8 cellular contexts compared by ENCODE assay signal in genomic region chr7:105677803-105678583, GRCh38.
DNase-seq lines count a peak whose midpoint lies in the region; ATAC-seq lines count a peak whose summit lies in the region.

No MANE protein-coding gene starts in this region.

- peaks cover 7% of the 10 kb centered on the region for H3K36me3 Mint-ChIP-seq in stimulated activated memory B cell treated with anti-CD40 and anti-IgM and Interleukin-4, amounts not matched to agents 10 μg/mL and 1 μg/mL and 100 μg/mL, for 72 hours

- ATAC-seq in HG03558 (IDR thresholded peaks at IDR 0.05; ENCODE audit: extremely low read depth, unreplicated experiment): peak; percentile 59
- peak; percentile 32 for ATAC-seq in esophagus mucosa
- ATAC-seq in stimulated activated memory B cell treated with anti-CD40 and anti-IgM and Interleukin-4, amounts not matched to agents 10 μg/mL and 1 μg/mL and 100 μg/mL, for 72 hours: peak; percentile 90

- H3K4me1 Mint-ChIP-seq in stimulated activated memory B cell treated with anti-CD40 and anti-IgM and Interleukin-4, amounts not matched to agents 10 μg/mL and 1 μg/mL and 100 μg/mL, for 72 hours: peaks cover 72% of the 10 kb centered on the region

- no peaks in the 10 kb centered on the region for H3K27me3 Mint-ChIP-seq in stimulated activated memory B cell treated with anti-CD40 and anti-IgM and Interleukin-4, amounts not matched to agents 10 μg/mL and 1 μg/mL and 100 μg/mL, for 72 hours

- H3K9me3 Mint-ChIP-seq in stimulated activated memory B cell treated with anti-CD40 and anti-IgM and Interleukin-4, amounts not matched to agents 10 μg/mL and 1 μg/mL and 100 μg/mL, for 72 hours: no peaks in the 10 kb centered on the region

- peak overlapping the region; percentile 90 for H3K4me3 Mint-ChIP-seq in stimulated activated memory B cell treated with anti-CD40 and anti-IgM and Interleukin-4, amounts not matched to agents 10 μg/mL and 1 μg/mL and 100 μg/mL, for 72 hours

- DNase-seq in activated T-cell treated with anti-CD3 and anti-CD28 coated beads for 1 hour (ENCODE audit: low read depth): peak; percentile 21
- no peak for DNase-seq in activated T-cell treated with anti-CD3 and anti-CD28 coated beads for 4 hours
- DNase-seq in activated CD4-positive, alpha-beta T cell treated with anti-CD3 and anti-CD28 coated beads for 4 hours: peak; percentile 35 to 46
- no peak for DNase-seq in occipital lobe (lab: John Stamatoyannopoulos, UW)
- no peak for DNase-seq in RKO (ENCODE audit: low spot score)

- H3K27ac Mint-ChIP-seq in stimulated activated memory B cell treated with anti-CD40 and anti-IgM and Interleukin-4, amounts not matched to agents 10 μg/mL and 1 μg/mL and 100 μg/mL, for 72 hours: peak overlapping the region; percentile 96

Comparison
In these comparisons a context has a peak if more than half of its experiments do, and no peak if none do; other contexts are left out.
1. DNase-seq: peak in activated T-cell treated with anti-CD3 and anti-CD28 coated beads for 1 hour (single experiment) and activated CD4-positive, alpha-beta T cell treated with anti-CD3 and anti-CD28 coated beads for 4 hours (2 of 2); none in activated T-cell treated with anti-CD3 and anti-CD28 coated beads for 4 hours (single experiment), occipital lobe (single experiment) and RKO (single experiment).
2. ATAC-seq: peak in every context shown above with its lines; median percentile 90 in stimulated activated memory B cell treated with anti-CD40 and anti-IgM and Interleukin-4, amounts not matched to agents 10 μg/mL and 1 μg/mL and 100 μg/mL, for 72 hours; 59 in HG03558; 32 in esophagus mucosa.